ENCODE assay signal across 13 cellular contexts in genomic region chr6:31179896-31180295, GRCh38. TPM values are rescaled to one million over a fixed set of nuclear protein-coding genes. Genes with fewer than 3 reads are reported as not detected.
DNase-seq lines count a peak whose midpoint lies in the region; ATAC-seq and TF ChIP-seq lines count a peak whose summit lies in the region.
"Had no signal": no experiment of that assay in that cellular context is flagged by ENCODE, and none has a peak within 500 bp of the region (broad histone marks: within the 10 kb centered on the region; RNA-seq: fewer than 3 reads in every experiment).

No MANE protein-coding gene starts in this region.

- H3K4me1 Mint-ChIP-seq in activated T-cell treated with anti-CD3 and anti-CD28 coated beads, Interleukin-2, amount 50 U/mL, for 4 hours (ENCODE audit: low read depth) = peaks cover 22% of the 10 kb centered on the region
- peaks cover 10% of the 10 kb centered on the region for H3K4me1 Mint-ChIP-seq in activated naive CD8-positive, alpha-beta T cell (ENCODE audit: low read depth)
- peaks cover 15% of the 10 kb centered on the region for H3K4me1 Mint-ChIP-seq in stimulated activated naive CD8-positive, alpha-beta T cell treated with anti-CD3 and anti-CD28 coated beads, Interleukin-15, amount 100 ng/mL, for 72 hours

- H3K9me3 ChIP-seq in gastroesophageal sphincter = no peaks in the 10 kb centered on the region
- H3K9me3 ChIP-seq: A549 had no signal

- no peaks in the 10 kb centered on the region for H3K4me1 ChIP-seq in gastroesophageal sphincter

- 92 to 93% methylated on average over 5 to 8 of the region's 8 CpGs for WGBS in gastroesophageal sphincter (ENCODE audit: low coverage in 1 of 2), 2 donors

- peak overlapping the region; percentile 33 to 37 for H3K4me3 ChIP-seq in gastroesophageal sphincter
- H3K4me3 ChIP-seq: A549 had no signal

- H3K4me3 Mint-ChIP-seq in activated T-cell treated with anti-CD3 and anti-CD28 coated beads, Interleukin-2, amount 50 U/mL, for 4 hours = peak overlapping the region; percentile 87
- H3K4me3 Mint-ChIP-seq in activated naive CD8-positive, alpha-beta T cell = peak overlapping the region; percentile 79
- H3K4me3 Mint-ChIP-seq in stimulated activated naive CD8-positive, alpha-beta T cell treated with anti-CD3 and anti-CD28 coated beads, Interleukin-15, amount 100 ng/mL, for 72 hours = peak overlapping the region; percentile 85 to 88

- no peak for TF ChIP-seq CTCF in gastroesophageal sphincter (IDR thresholded peaks at IDR 0.05)

- TF ChIP-seq POLR2A in gastroesophageal sphincter (IDR thresholded peaks at IDR 0.05) = no peak

- no peaks in the 10 kb centered on the region for H3K36me3 Mint-ChIP-seq in activated T-cell treated with anti-CD3 and anti-CD28 coated beads, Interleukin-2, amount 50 U/mL, for 4 hours (ENCODE audit: insufficient read depth)
- no peaks in the 10 kb centered on the region for H3K36me3 Mint-ChIP-seq in activated naive CD8-positive, alpha-beta T cell

- H3K9me3 Mint-ChIP-seq in activated T-cell treated with anti-CD3 and anti-CD28 coated beads, Interleukin-2, amount 50 U/mL, for 4 hours = no peaks in the 10 kb centered on the region
- H3K9me3 Mint-ChIP-seq in activated naive CD8-positive, alpha-beta T cell (ENCODE audit: low read depth) = no peaks in the 10 kb centered on the region
- no peaks in the 10 kb centered on the region for H3K9me3 Mint-ChIP-seq in stimulated activated naive CD8-positive, alpha-beta T cell treated with anti-CD3 and anti-CD28 coated beads, Interleukin-15, amount 100 ng/mL, for 72 hours

- peak overlapping the region in 1 of 4 donors; percentile 59 for H3K27ac ChIP-seq in gastroesophageal sphincter
- H3K27ac ChIP-seq: A549 had no signal

- no peak for DNase-seq in activated T-cell treated with anti-CD3 and anti-CD28 coated beads, Interleukin-2, amount 50 U/mL, for 4 hours
- no peak for DNase-seq in activated T-cell treated with anti-CD3 and anti-CD28 coated beads, Interleukin-2, amount 50 U/mL, for 48 hours
- DNase-seq in stimulated activated naive CD8-positive, alpha-beta T cell treated with anti-CD3 and anti-CD28 coated beads, Interleukin-15, amount 100 ng/mL, for 72 hours = no peak
- DNase-seq in NK-92 (lab: John Stamatoyannopoulos, UW; ENCODE audit: unreplicated experiment) = no peak
- DNase-seq: Karpas-422, NCI-H2107 had no signal

- no peak for ATAC-seq in activated T-cell treated with anti-CD3 and anti-CD28 coated beads, Interleukin-2, amount 50 U/mL, for 4 hours
- ATAC-seq in gastroesophageal sphincter (no peak), HG03280 (IDR thresholded peaks at IDR 0.05; ENCODE audit: unreplicated experiment) (no peak), HG03342 (IDR thresholded peaks at IDR 0.05; ENCODE audit: unreplicated experiment) (no peak)
- no peak for ATAC-seq in stimulated activated naive CD8-positive, alpha-beta T cell treated with anti-CD3 and anti-CD28 coated beads, Interleukin-15, amount 100 ng/mL, for 72 hours

- H3K27me3 ChIP-seq in gastroesophageal sphincter = no peaks in the 10 kb centered on the region

- no peaks in the 10 kb centered on the region for H3K27me3 Mint-ChIP-seq in activated T-cell treated with anti-CD3 and anti-CD28 coated beads, Interleukin-2, amount 50 U/mL, for 4 hours (ENCODE audit: low read depth)
- no peaks in the 10 kb centered on the region for H3K27me3 Mint-ChIP-seq in activated naive CD8-positive, alpha-beta T cell
- no peaks in the 10 kb centered on the region for H3K27me3 Mint-ChIP-seq in stimulated activated naive CD8-positive, alpha-beta T cell treated with anti-CD3 and anti-CD28 coated beads, Interleukin-15, amount 100 ng/mL, for 72 hours

- no peak overlapping the region for H3K27ac Mint-ChIP-seq in activated naive CD8-positive, alpha-beta T cell
- no peak overlapping the region for H3K27ac Mint-ChIP-seq in stimulated activated naive CD8-positive, alpha-beta T cell treated with anti-CD3 and anti-CD28 coated beads, Interleukin-15, amount 100 ng/mL, for 72 hours

- no peaks in the 10 kb centered on the region for H3K36me3 ChIP-seq in gastroesophageal sphincter

- TF ChIP-seq EP300 in gastroesophageal sphincter (IDR thresholded peaks at IDR 0.05) = no peak

RNA-seq across cellular contexts. Expression of gene POU5F1, which starts 9.4 kb away (rescaled TPM):
- total RNA-seq in activated T-cell treated with anti-CD3 and anti-CD28 coated beads, Interleukin-2, amount 50 U/mL, for 4 hours = 1 to 10 TPM in 2 of 3 donors, under 1 TPM in 1; 0.63 to 1.4 (median 1.0) TPM
- total RNA-seq in gastroesophageal sphincter = 1 to 10 TPM in 2 of 4 donors, under 1 TPM in 1, not detected in 1; 0.58 to 3.4 (median 1.1) TPM

RNA-seq across cellular contexts. Expression of gene TCF19, which starts 21.5 kb away (rescaled TPM):
- 10 to 100 TPM; 28.8 to 31.1 (median 30.8) TPM for total RNA-seq in activated T-cell treated with anti-CD3 and anti-CD28 coated beads, Interleukin-2, amount 50 U/mL, for 4 hours
- total RNA-seq in gastroesophageal sphincter = 1 to 10 TPM; 3.9 to 5.9 (median 5.1) TPM

RNA-seq across cellular contexts. Expression of gene CCHCR1, which starts 22.3 kb away (rescaled TPM):
- 10 to 100 TPM; 22.1 to 23.4 (median 23.1) TPM for total RNA-seq in activated T-cell treated with anti-CD3 and anti-CD28 coated beads, Interleukin-2, amount 50 U/mL, for 4 hours
- 10 to 100 TPM in 2 of 4 donors, 1 to 10 TPM in 2; 8.2 to 15.6 (median 11.5) TPM for total RNA-seq in gastroesophageal sphincter

RNA-seq across cellular contexts. Expression of gene PSORS1C2, which starts 41.0 kb away (rescaled TPM):
- not detected for total RNA-seq in activated T-cell treated with anti-CD3 and anti-CD28 coated beads, Interleukin-2, amount 50 U/mL, for 4 hours
- total RNA-seq in gastroesophageal sphincter = not detected
- total RNA-seq: bronchial epithelial cell, left colon had no signal

RNA-seq across cellular contexts. Expression of gene CDSN, which starts 59.6 kb away (rescaled TPM):
- total RNA-seq in activated T-cell treated with anti-CD3 and anti-CD28 coated beads, Interleukin-2, amount 50 U/mL, for 4 hours = not detected
- total RNA-seq in gastroesophageal sphincter = not detected
- total RNA-seq: bronchial epithelial cell, left colon had no signal

Comparison
In these comparisons a context has a peak if more than half of its experiments do, and no peak if none do; other contexts are left out.
1. RNA of gene TCF19, which starts 21.5 kb away (total RNA-seq): 28.8 to 31.1 TPM in activated T-cell treated with anti-CD3 and anti-CD28 coated beads, Interleukin-2, amount 50 U/mL, for 4 hours; 3.9 to 5.9 TPM in gastroesophageal sphincter; every median in the first group is over 4 times any median in the second.
2. Peak in every context shown above with its lines, with median percentiles within 50 percentile points of each other: H3K4me3 Mint-ChIP-seq.